ENCODE assay signal across 18 cellular contexts in the genomic region with DNA sequence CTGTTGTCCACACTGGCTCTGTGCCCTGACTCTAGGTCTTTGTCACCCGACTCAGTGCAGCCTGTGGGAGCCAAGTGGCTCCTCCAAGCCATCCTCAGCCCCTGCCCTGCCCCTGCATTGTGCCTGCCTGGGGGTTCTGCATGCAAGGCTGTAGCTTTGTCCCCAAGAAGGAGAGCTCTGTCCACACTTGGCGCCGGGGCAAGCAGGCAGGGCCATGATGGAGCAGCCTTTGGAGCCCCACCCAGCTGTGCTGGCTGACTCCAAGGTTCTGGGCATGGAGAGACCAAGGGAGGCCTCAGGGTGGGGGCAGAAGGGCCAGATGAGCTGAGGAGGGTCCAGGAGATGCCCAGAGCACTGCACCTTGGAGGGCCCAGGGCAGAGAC.
DNase-seq lines count a peak whose midpoint lies in the region; ATAC-seq, FAIRE-seq and TF ChIP-seq lines count a peak whose summit lies in the region.
"Had no signal": no experiment of that assay in that cellular context is flagged by ENCODE, and none has a peak within 500 bp of the region (broad histone marks: within the 10 kb centered on the region; RNA-seq: fewer than 3 reads in every experiment).

No MANE protein-coding gene starts in this region.

- H3K27me3 Mint-ChIP-seq in activated CD4-positive, alpha-beta T cell treated with anti-CD3 and anti-CD28 coated beads, Interleukin-2, amount 10 ng/mL, durations not matched to agents 24 days and 14 days = no peaks in the 10 kb centered on the region
- H3K27me3 Mint-ChIP-seq in activated CD4-positive, alpha-beta T cell treated with anti-CD3 and anti-CD28 coated beads, Interleukin-2, amount 10 ng/mL, durations not matched to agents 7 days and 5 days = no peaks in the 10 kb centered on the region

- H3K36me3 Mint-ChIP-seq in activated CD4-positive, alpha-beta T cell treated with anti-CD3 and anti-CD28 coated beads, Interleukin-2, amount 10 ng/mL, durations not matched to agents 24 days and 14 days (ENCODE audit: low read depth) = no peaks in the 10 kb centered on the region
- no peaks in the 10 kb centered on the region for H3K36me3 Mint-ChIP-seq in activated CD4-positive, alpha-beta T cell treated with anti-CD3 and anti-CD28 coated beads, Interleukin-2, amount 10 ng/mL, durations not matched to agents 7 days and 5 days (ENCODE audit: low read depth)
- H3K36me3 Mint-ChIP-seq: CD14-positive monocyte had no signal

- no peaks in the 10 kb centered on the region for H3K4me1 ChIP-seq in spleen
- H3K4me1 ChIP-seq: Caco-2 had no signal

- FAIRE-seq in frontal cortex (lab: Jason Lieb, UNC) = no peak
- FAIRE-seq: A204.1, G401.6, RCC 7860 had no signal

- H3K27ac ChIP-seq in spleen = no peak overlapping the region

- 71 to 78% (median 74%) methylated on average over 3 of the region's 3 CpGs for WGBS in spleen, 5 donors

- CTCF ChIA-PET in activated CD4-positive, alpha-beta T cell treated with anti-CD3 and anti-CD28 coated beads, Interleukin-2, amount 10 ng/mL, durations not matched to agents 7 days and 5 days (lab: Charles Lee) = interaction anchor here (1.1 kb wide), 1 partner anchor 455 kb away, joined by 3 read pairs; no protein-coding TSS in a partner anchor

- intact Hi-C loops in activated CD4-positive, alpha-beta T cell treated with anti-CD3 and anti-CD28 coated beads, Interleukin-2, amount 10 ng/mL, durations not matched to agents 24 days and 14 days (cut with micrococcal nuclease) = no loop called here
- intact Hi-C loops in spleen (cut with DNase I; ENCODE audit: low total_unique reads) = no loop called here

- H3K9me3 Mint-ChIP-seq in activated CD4-positive, alpha-beta T cell treated with anti-CD3 and anti-CD28 coated beads, Interleukin-2, amount 10 ng/mL, durations not matched to agents 24 days and 14 days = no peaks in the 10 kb centered on the region
- H3K9me3 Mint-ChIP-seq in activated CD4-positive, alpha-beta T cell treated with anti-CD3 and anti-CD28 coated beads, Interleukin-2, amount 10 ng/mL, durations not matched to agents 7 days and 5 days = no peaks in the 10 kb centered on the region

- TF ChIP-seq CTCF in GM20000 (IDR thresholded peaks at IDR 0.05; ENCODE audit: extremely low read depth, missing control alignments) (no peak), spleen (IDR thresholded peaks at IDR 0.05 in 8 of 11, conservative IDR thresholded peaks at IDR 0.05 in 3 of 11) (no peak)

- H3K4me3 ChIP-seq in spleen = no peak overlapping the region

- ATAC-seq in HG03469 (IDR thresholded peaks at IDR 0.05; ENCODE audit: unreplicated experiment) = no peak

- peaks cover 0 to 48% (median 0%) of the 10 kb centered on the region in 7 donors for H3K27me3 ChIP-seq in spleen (replicated peaks in 1 of 7)

- no peak for TF ChIP-seq POLR2A in spleen (IDR thresholded peaks at IDR 0.05)

- no peaks in the 10 kb centered on the region for H3K4me1 Mint-ChIP-seq in activated CD4-positive, alpha-beta T cell treated with anti-CD3 and anti-CD28 coated beads, Interleukin-2, amount 10 ng/mL, durations not matched to agents 24 days and 14 days
- no peaks in the 10 kb centered on the region for H3K4me1 Mint-ChIP-seq in activated CD4-positive, alpha-beta T cell treated with anti-CD3 and anti-CD28 coated beads, Interleukin-2, amount 10 ng/mL, durations not matched to agents 7 days and 5 days
- H3K4me1 Mint-ChIP-seq: CD14-positive monocyte had no signal

- H3K36me3 ChIP-seq in spleen = no peaks in the 10 kb centered on the region

- no peak overlapping the region for H3K27ac Mint-ChIP-seq in activated CD4-positive, alpha-beta T cell treated with anti-CD3 and anti-CD28 coated beads, Interleukin-2, amount 10 ng/mL, durations not matched to agents 24 days and 14 days
- no peak overlapping the region for H3K27ac Mint-ChIP-seq in activated CD4-positive, alpha-beta T cell treated with anti-CD3 and anti-CD28 coated beads, Interleukin-2, amount 10 ng/mL, durations not matched to agents 7 days and 5 days
- H3K27ac Mint-ChIP-seq: CD14-positive monocyte had no signal

- H3K4me3 Mint-ChIP-seq in activated CD4-positive, alpha-beta T cell treated with anti-CD3 and anti-CD28 coated beads, Interleukin-2, amount 10 ng/mL, durations not matched to agents 24 days and 14 days = no peak overlapping the region
- H3K4me3 Mint-ChIP-seq in activated CD4-positive, alpha-beta T cell treated with anti-CD3 and anti-CD28 coated beads, Interleukin-2, amount 10 ng/mL, durations not matched to agents 7 days and 5 days = no peak overlapping the region
- H3K4me3 Mint-ChIP-seq: CD14-positive monocyte had no signal

- POLR2A ChIA-PET in activated CD4-positive, alpha-beta T cell treated with anti-CD3 and anti-CD28 coated beads, Interleukin-2, amount 10 ng/mL, durations not matched to agents 7 days and 5 days (lab: Charles Lee) = no interaction called here

- no peaks in the 10 kb centered on the region for H3K9me3 ChIP-seq in spleen
- H3K9me3 ChIP-seq: Caco-2 had no signal

- peak; percentile 47 for DNase-seq in activated CD4-positive, alpha-beta T cell treated with anti-CD3 and anti-CD28 coated beads, Interleukin-2, amount 10 ng/mL, durations not matched to agents 24 days and 14 days
- no peak for DNase-seq in activated CD4-positive, alpha-beta T cell treated with anti-CD3 and anti-CD28 coated beads, Interleukin-2, amount 10 ng/mL, durations not matched to agents 7 days and 5 days
- DNase-seq in GM20000 (ENCODE audit: low spot score) = peak; percentile 3
- peak; percentile 3 to 16 for DNase-seq in frontal cortex (ENCODE audit: low spot score in 2 of 2)
- DNase-seq in spleen = peak; percentile 64
- no peak for DNase-seq in KG1 (lab: John Stamatoyannopoulos, UW)
- DNase-seq in COLO829 (ENCODE audit: low spot score) = no peak
- DNase-seq: DMS79, IMR-90, NCI-H1930, NCI-H2171, SHP77 treated with DMSO at 0.1 percent for 48 hours had no signal

Comparison
In these comparisons a context has a peak if more than half of its experiments do, and no peak if none do; other contexts are left out.
1. DNase-seq: peak in activated CD4-positive, alpha-beta T cell treated with anti-CD3 and anti-CD28 coated beads, Interleukin-2, amount 10 ng/mL, durations not matched to agents 24 days and 14 days (single experiment), GM20000 (single experiment), frontal cortex (2 of 2) and spleen (single experiment); none in activated CD4-positive, alpha-beta T cell treated with anti-CD3 and anti-CD28 coated beads, Interleukin-2, amount 10 ng/mL, durations not matched to agents 7 days and 5 days (single experiment), KG1 (single experiment) and COLO829 (single experiment).